ENCODE assay signal across 22 cellular contexts in the genomic region with DNA sequence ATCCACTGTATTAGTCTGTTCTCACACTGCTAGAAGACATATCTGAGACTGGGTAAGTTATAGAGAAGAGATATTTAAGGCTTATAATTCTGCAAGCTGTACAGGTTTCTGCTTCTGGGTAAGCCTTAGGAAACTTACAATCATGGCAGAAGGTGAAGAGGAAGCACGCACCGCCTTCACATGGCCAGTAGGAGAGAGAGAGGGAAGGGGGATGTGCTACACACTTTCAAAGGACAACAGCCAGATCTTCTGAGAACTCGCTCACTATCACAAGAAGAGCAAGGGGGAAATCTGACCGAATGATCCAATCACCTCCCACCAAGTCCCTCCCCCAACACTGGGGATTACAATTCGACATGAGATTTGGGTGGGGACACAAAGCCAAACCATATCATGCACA. TPM values are rescaled to one million over a fixed set of nuclear protein-coding genes. Genes with fewer than 3 reads are reported as not detected.
DNase-seq lines count a peak whose midpoint lies in the region; ATAC-seq, FAIRE-seq and TF ChIP-seq lines count a peak whose summit lies in the region.
"Had no signal": no experiment of that assay in that cellular context is flagged by ENCODE, and none has a peak within 500 bp of the region (broad histone marks: within the 10 kb centered on the region; RNA-seq: fewer than 3 reads in every experiment).

No MANE protein-coding gene starts in this region.

- DNase-seq in activated CD8-positive, alpha-beta T cell treated with anti-CD3 and anti-CD28 coated beads for 36 hours = peak; percentile 9
- DNase-seq in activated CD8-positive, alpha-beta T cell treated with anti-CD3 and anti-CD28 coated beads, Interleukin-2, amount 10 ng/mL, durations not matched to agents 7 days and 5 days = no peak
- DNase-seq in WTC11 (ENCODE audit: low spot score) (no peak), fibroblast of mammary gland (ENCODE audit: low read depth) (no peak), GM19239 (ENCODE audit: insufficient read length, low spot score) (no peak), D341Med (ENCODE audit: low spot score) (no peak)
- no peak for DNase-seq in stimulated activated naive CD8-positive, alpha-beta T cell treated with anti-CD3 and anti-CD28 coated beads, Interleukin-15, amount 100 ng/mL, for 72 hours
- DNase-seq: activated CD4-positive, alpha-beta T cell treated with anti-CD3 and anti-CD28 coated beads, Interleukin-2, amount 50 U/mL, for 48 hours; activated naive CD8-positive, alpha-beta T cell treated with anti-CD3 and anti-CD28 coated beads, Interleukin-2, amount 10 ng/mL, durations not matched to agents 7 days and 5 days; activated T-cell treated with anti-CD3 and anti-CD28 coated beads, Interleukin-2, amount 50 U/mL, for 4 hours; DMS79; kidney; naive B cell; NCI-H2029 treated with DMSO at 0.1 percent for 48 hours; NCI-H446 treated with DMSO at 0.1 percent for 48 hours; psoas muscle; spleen; thyroid gland had no signal

- CTCF ChIA-PET in activated CD8-positive, alpha-beta T cell treated with anti-CD3 and anti-CD28 coated beads for 36 hours (lab: Charles Lee) = no interaction called here
- CTCF ChIA-PET in activated CD8-positive, alpha-beta T cell treated with anti-CD3 and anti-CD28 coated beads, Interleukin-2, amount 10 ng/mL, durations not matched to agents 7 days and 5 days (lab: Charles Lee) = no interaction called here
- CTCF ChIA-PET in WTC11 (lab: Charles Lee) = interaction anchor here (0.5 kb wide), 1 partner anchor 189 kb away, joined by 3 read pairs; no protein-coding TSS in a partner anchor

- FAIRE-seq in GM19239 (lab: Jason Lieb, UNC) = no peak
- FAIRE-seq: kidney had no signal

- peaks cover 60% of the 10 kb centered on the region for H3K4me1 Mint-ChIP-seq in activated CD8-positive, alpha-beta T cell treated with anti-CD3 and anti-CD28 coated beads for 36 hours (ENCODE audit: low read depth)
- peaks cover 26% of the 10 kb centered on the region for H3K4me1 Mint-ChIP-seq in activated CD8-positive, alpha-beta T cell treated with anti-CD3 and anti-CD28 coated beads, Interleukin-2, amount 10 ng/mL, durations not matched to agents 7 days and 5 days (ENCODE audit: low read depth)
- peaks cover 18% of the 10 kb centered on the region for H3K4me1 Mint-ChIP-seq in WTC11
- peaks cover 59% of the 10 kb centered on the region for H3K4me1 Mint-ChIP-seq in stimulated activated naive CD8-positive, alpha-beta T cell treated with anti-CD3 and anti-CD28 coated beads, Interleukin-15, amount 100 ng/mL, for 72 hours

- H3K4me3 ChIP-seq in fibroblast of mammary gland (ENCODE audit: control insufficient read depth, low read depth, low read length) = no peak overlapping the region
- H3K4me3 ChIP-seq: breast epithelium, HAP-1, psoas muscle, spleen, thyroid gland had no signal

- no peak overlapping the region for H3K27ac Mint-ChIP-seq in activated CD8-positive, alpha-beta T cell treated with anti-CD3 and anti-CD28 coated beads for 36 hours
- H3K27ac Mint-ChIP-seq in activated CD8-positive, alpha-beta T cell treated with anti-CD3 and anti-CD28 coated beads, Interleukin-2, amount 10 ng/mL, durations not matched to agents 7 days and 5 days = no peak overlapping the region
- 0 out of 2 replicates have a peak overlapping the region, but pooled peaks have one; percentile 14 for H3K27ac Mint-ChIP-seq in WTC11
- peak overlapping the region; percentile 21 to 39 for H3K27ac Mint-ChIP-seq in stimulated activated naive CD8-positive, alpha-beta T cell treated with anti-CD3 and anti-CD28 coated beads, Interleukin-15, amount 100 ng/mL, for 72 hours
- H3K27ac Mint-ChIP-seq: activated naive CD8-positive, alpha-beta T cell treated with anti-CD3 and anti-CD28 coated beads, Interleukin-2, amount 10 ng/mL, durations not matched to agents 7 days and 5 days had no signal

- no peak overlapping the region for H3K4me3 Mint-ChIP-seq in activated CD8-positive, alpha-beta T cell treated with anti-CD3 and anti-CD28 coated beads for 36 hours
- H3K4me3 Mint-ChIP-seq in activated CD8-positive, alpha-beta T cell treated with anti-CD3 and anti-CD28 coated beads, Interleukin-2, amount 10 ng/mL, durations not matched to agents 7 days and 5 days = no peak overlapping the region
- no peak overlapping the region for H3K4me3 Mint-ChIP-seq in WTC11
- peak overlapping the region in 1 of 2 donors; percentile 4 for H3K4me3 Mint-ChIP-seq in stimulated activated naive CD8-positive, alpha-beta T cell treated with anti-CD3 and anti-CD28 coated beads, Interleukin-15, amount 100 ng/mL, for 72 hours
- H3K4me3 Mint-ChIP-seq: activated naive CD8-positive, alpha-beta T cell treated with anti-CD3 and anti-CD28 coated beads, Interleukin-2, amount 10 ng/mL, durations not matched to agents 7 days and 5 days; activated T-cell treated with anti-CD3 and anti-CD28 coated beads, Interleukin-2, amount 50 U/mL, for 4 hours; CD14-positive monocyte had no signal

- TF ChIP-seq CTCF in activated CD8-positive, alpha-beta T cell treated with anti-CD3 and anti-CD28 coated beads for 36 hours (IDR thresholded peaks at IDR 0.05) = no peak
- TF ChIP-seq CTCF in WTC11 (IDR thresholded peaks at IDR 0.05) = 0 out of 2 replicates have a peak, but pooled peaks have one; percentile 12
- TF ChIP-seq CTCF in fibroblast of mammary gland (conservative IDR thresholded peaks at IDR 0.05; ENCODE audit: control insufficient read depth, insufficient read depth, low read depth, low read length) = peak; percentile 19

- no peaks in the 10 kb centered on the region for H3K27me3 Mint-ChIP-seq in activated CD8-positive, alpha-beta T cell treated with anti-CD3 and anti-CD28 coated beads for 36 hours
- H3K27me3 Mint-ChIP-seq in activated CD8-positive, alpha-beta T cell treated with anti-CD3 and anti-CD28 coated beads, Interleukin-2, amount 10 ng/mL, durations not matched to agents 7 days and 5 days (ENCODE audit: low read depth) = no peaks in the 10 kb centered on the region
- no peaks in the 10 kb centered on the region for H3K27me3 Mint-ChIP-seq in WTC11 (ENCODE audit: low read depth)
- no peaks in the 10 kb centered on the region for H3K27me3 Mint-ChIP-seq in stimulated activated naive CD8-positive, alpha-beta T cell treated with anti-CD3 and anti-CD28 coated beads, Interleukin-15, amount 100 ng/mL, for 72 hours
- H3K27me3 Mint-ChIP-seq: activated naive CD8-positive, alpha-beta T cell treated with anti-CD3 and anti-CD28 coated beads, Interleukin-2, amount 10 ng/mL, durations not matched to agents 7 days and 5 days; naive B cell had no signal

- H3K9me3 Mint-ChIP-seq in activated CD8-positive, alpha-beta T cell treated with anti-CD3 and anti-CD28 coated beads for 36 hours = peaks cover 5% of the 10 kb centered on the region
- peaks cover 4% of the 10 kb centered on the region for H3K9me3 Mint-ChIP-seq in activated CD8-positive, alpha-beta T cell treated with anti-CD3 and anti-CD28 coated beads, Interleukin-2, amount 10 ng/mL, durations not matched to agents 7 days and 5 days (ENCODE audit: insufficient read depth)
- no peaks in the 10 kb centered on the region for H3K9me3 Mint-ChIP-seq in WTC11
- H3K9me3 Mint-ChIP-seq in stimulated activated naive CD8-positive, alpha-beta T cell treated with anti-CD3 and anti-CD28 coated beads, Interleukin-15, amount 100 ng/mL, for 72 hours = peaks cover 6 to 7% of the 10 kb centered on the region in 2 donors
- H3K9me3 Mint-ChIP-seq: activated T-cell treated with anti-CD3 and anti-CD28 coated beads, Interleukin-2, amount 50 U/mL, for 4 hours; naive B cell had no signal

- peak; percentile 51 for ATAC-seq in activated CD8-positive, alpha-beta T cell treated with anti-CD3 and anti-CD28 coated beads for 36 hours
- no peak for ATAC-seq in activated CD8-positive, alpha-beta T cell treated with anti-CD3 and anti-CD28 coated beads, Interleukin-2, amount 10 ng/mL, durations not matched to agents 7 days and 5 days
- ATAC-seq in WTC11 (peak; percentile 72), HG03521 (IDR thresholded peaks at IDR 0.05; ENCODE audit: unreplicated experiment) (no peak)
- no peak for ATAC-seq in stimulated activated naive CD8-positive, alpha-beta T cell treated with anti-CD3 and anti-CD28 coated beads, Interleukin-15, amount 100 ng/mL, for 72 hours
- ATAC-seq: psoas muscle had no signal

- H3K36me3 Mint-ChIP-seq in activated CD8-positive, alpha-beta T cell treated with anti-CD3 and anti-CD28 coated beads for 36 hours (ENCODE audit: low read depth) = peaks cover 15% of the 10 kb centered on the region
- peaks cover 42% of the 10 kb centered on the region for H3K36me3 Mint-ChIP-seq in activated CD8-positive, alpha-beta T cell treated with anti-CD3 and anti-CD28 coated beads, Interleukin-2, amount 10 ng/mL, durations not matched to agents 7 days and 5 days (ENCODE audit: low read depth)
- H3K36me3 Mint-ChIP-seq in WTC11 = no peaks in the 10 kb centered on the region

- intact Hi-C loops in activated CD8-positive, alpha-beta T cell treated with anti-CD3 and anti-CD28 coated beads for 36 hours (cut with micrococcal nuclease) = no loop called here

- POLR2A ChIA-PET in activated CD8-positive, alpha-beta T cell treated with anti-CD3 and anti-CD28 coated beads for 36 hours (lab: Charles Lee) = no interaction called here
- POLR2A ChIA-PET in activated CD8-positive, alpha-beta T cell treated with anti-CD3 and anti-CD28 coated beads, Interleukin-2, amount 10 ng/mL, durations not matched to agents 7 days and 5 days (lab: Charles Lee) = no interaction called here
- POLR2A ChIA-PET in WTC11 (lab: Charles Lee) = no interaction called here

TF ChIP-seq in WTC11, 78 proteins besides CTCF, POLR2A, EP300 and RAD21:
- 0 out of 2 replicates have a peak, but pooled peaks have one; percentile 13 for TF ChIP-seq HMGA2 (CRISPR knock-in tag; IDR thresholded peaks at IDR 0.05)
- no peak for TF ChIP-seq SOX15 (CRISPR knock-in tag; IDR thresholded peaks at IDR 0.05)
TF ChIP-seq in WTC11: peak in this region for 1.

RNA-seq across cellular contexts. Expression of a gene that starts 13.0 kb away (rescaled TPM):
- total RNA-seq in activated CD8-positive, alpha-beta T cell treated with anti-CD3 and anti-CD28 coated beads for 36 hours = 10 to 100 TPM; 66.6 to 73.2 TPM
- total RNA-seq in activated CD8-positive, alpha-beta T cell treated with anti-CD3 and anti-CD28 coated beads, Interleukin-2, amount 10 ng/mL, durations not matched to agents 7 days and 5 days = 100 to 1,000 TPM in 1 of 2 experiments, 10 to 100 TPM in 1; 98.5 to 107 TPM
- total RNA-seq in WTC11 (2021) = 33.1 to 38.7 TPM (median 36.9 TPM) in 3 replicates

Comparison
In these comparisons a context has a peak if more than half of its experiments do, and no peak if none do; other contexts are left out.
1. ATAC-seq: peak in activated CD8-positive, alpha-beta T cell treated with anti-CD3 and anti-CD28 coated beads for 36 hours (single experiment) and WTC11 (single experiment); none in activated CD8-positive, alpha-beta T cell treated with anti-CD3 and anti-CD28 coated beads, Interleukin-2, amount 10 ng/mL, durations not matched to agents 7 days and 5 days (single experiment), stimulated activated naive CD8-positive, alpha-beta T cell treated with anti-CD3 and anti-CD28 coated beads, Interleukin-15, amount 100 ng/mL, for 72 hours (single experiment) and HG03521 (single experiment).
2. H3K27ac Mint-ChIP-seq: peak in WTC11 (single experiment) and stimulated activated naive CD8-positive, alpha-beta T cell treated with anti-CD3 and anti-CD28 coated beads, Interleukin-15, amount 100 ng/mL, for 72 hours (2 of 2); none in activated CD8-positive, alpha-beta T cell treated with anti-CD3 and anti-CD28 coated beads for 36 hours (single experiment) and activated CD8-positive, alpha-beta T cell treated with anti-CD3 and anti-CD28 coated beads, Interleukin-2, amount 10 ng/mL, durations not matched to agents 7 days and 5 days (single experiment).